Comparison of ENCODE assay signal across 6 cellular contexts in genomic region chr17:7323731-7324437, GRCh38. TPM values are rescaled to one million over a fixed set of nuclear protein-coding genes. Genes with fewer than 3 reads are reported as not detected.
A peak's percentile ranks its signal among the peaks of the same experiment; 100 is the strongest.
DNase-seq lines count a peak whose midpoint lies in the region; ATAC-seq and TF ChIP-seq lines count a peak whose summit lies in the region.

No MANE protein-coding gene starts in this region.

- H3K4me3 Mint-ChIP-seq in type B pancreatic cell, result no peak overlapping the region

- DNase-seq in HuH-7.5 (ENCODE audit: low spot score), result peak; percentile 80
- peak; percentile 55 to 60 for DNase-seq in activated T-helper 1 cell treated with anti-CD3 and anti-CD28 coated beads, Interleukin-2, amount 50 U/mL, for 16 hours (ENCODE audit: low read depth in 1 of 2, low spot score in 1 of 2)
- no peak for DNase-seq in left lobe of liver (ENCODE audit: low spot score)
- DNase-seq in type B pancreatic cell (ENCODE audit: extremely low spot score, unreplicated experiment), result no peak
- no peak for DNase-seq in A172 (ENCODE audit: low spot score)

- peaks cover 15% of the 10 kb centered on the region for H3K4me1 Mint-ChIP-seq in type B pancreatic cell (ENCODE audit: unreplicated experiment)

- no peak overlapping the region for H3K27ac Mint-ChIP-seq in type B pancreatic cell

- peaks cover 3% of the 10 kb centered on the region for H3K36me3 Mint-ChIP-seq in type B pancreatic cell

- H3K9me3 Mint-ChIP-seq in type B pancreatic cell, result no peaks in the 10 kb centered on the region

- peak; percentile 90 for TF ChIP-seq CTCF in type B pancreatic cell (conservative IDR thresholded peaks at IDR 0.05)

- H3K27me3 Mint-ChIP-seq in type B pancreatic cell, result no peaks in the 10 kb centered on the region

- ATAC-seq in left lobe of liver (peak; percentile 18), HG03175 (IDR thresholded peaks at IDR 0.05; ENCODE audit: unreplicated experiment) (no peak)

RNA-seq across cellular contexts. Expression of gene NEURL4, which starts 5.3 kb away (rescaled TPM):
- total RNA-seq in left lobe of liver (17.0 TPM), type B pancreatic cell (ENCODE audit: low replicate concordance) (49.9 and 61.5 TPM in 2 replicates)
- 9.8 and 12.2 TPM in 2 replicates for total RNA-seq in A172 (2014; rRNA removed; shearing (Covaris generic))

RNA-seq across cellular contexts. Expression of gene GPS2, which starts 8.7 kb away (rescaled TPM):
- 21.2 TPM for total RNA-seq in left lobe of liver
- total RNA-seq in type B pancreatic cell (ENCODE audit: low replicate concordance), result 75.0 and 75.4 TPM in 2 replicates
- 100 and 114 TPM in 2 replicates for total RNA-seq in A172 (2014; rRNA removed; shearing (Covaris generic))

RNA-seq across cellular contexts. Expression of gene ACAP1, which starts 12.4 kb away (rescaled TPM):
- 3.4 TPM for total RNA-seq in left lobe of liver
- 3.2 and 8.3 TPM in 2 replicates for total RNA-seq in type B pancreatic cell (ENCODE audit: low replicate concordance)
- total RNA-seq in A172 (2014; rRNA removed; shearing (Covaris generic)), result 0.90 and 4.1 TPM in 2 replicates

RNA-seq across cellular contexts. Expression of gene EIF5A, which starts 16.5 kb away (rescaled TPM):
- total RNA-seq in left lobe of liver, result 242 TPM
- total RNA-seq in type B pancreatic cell (ENCODE audit: low replicate concordance), result 454 and 510 TPM in 2 replicates
- 844 and 911 TPM in 2 replicates for total RNA-seq in A172 (2014; rRNA removed; shearing (Covaris generic))

RNA-seq across cellular contexts. Expression of gene KCTD11, which starts 28.1 kb away (rescaled TPM):
- total RNA-seq in left lobe of liver (2.6 TPM), type B pancreatic cell (ENCODE audit: low replicate concordance) (9.5 and 15.5 TPM in 2 replicates)
- total RNA-seq in A172 (2014; rRNA removed; shearing (Covaris generic)), result 13.9 and 19.5 TPM in 2 replicates

Comparison
In these comparisons a context has a peak if more than half of its experiments do, and no peak if none do; other contexts are left out.
1. DNase-seq: peak in HuH-7.5 (single experiment) and activated T-helper 1 cell treated with anti-CD3 and anti-CD28 coated beads, Interleukin-2, amount 50 U/mL, for 16 hours (2 of 2); none in left lobe of liver (single experiment), type B pancreatic cell (single experiment) and A172 (single experiment).